8 cellular contexts compared by ENCODE assay signal in the genomic region with DNA sequence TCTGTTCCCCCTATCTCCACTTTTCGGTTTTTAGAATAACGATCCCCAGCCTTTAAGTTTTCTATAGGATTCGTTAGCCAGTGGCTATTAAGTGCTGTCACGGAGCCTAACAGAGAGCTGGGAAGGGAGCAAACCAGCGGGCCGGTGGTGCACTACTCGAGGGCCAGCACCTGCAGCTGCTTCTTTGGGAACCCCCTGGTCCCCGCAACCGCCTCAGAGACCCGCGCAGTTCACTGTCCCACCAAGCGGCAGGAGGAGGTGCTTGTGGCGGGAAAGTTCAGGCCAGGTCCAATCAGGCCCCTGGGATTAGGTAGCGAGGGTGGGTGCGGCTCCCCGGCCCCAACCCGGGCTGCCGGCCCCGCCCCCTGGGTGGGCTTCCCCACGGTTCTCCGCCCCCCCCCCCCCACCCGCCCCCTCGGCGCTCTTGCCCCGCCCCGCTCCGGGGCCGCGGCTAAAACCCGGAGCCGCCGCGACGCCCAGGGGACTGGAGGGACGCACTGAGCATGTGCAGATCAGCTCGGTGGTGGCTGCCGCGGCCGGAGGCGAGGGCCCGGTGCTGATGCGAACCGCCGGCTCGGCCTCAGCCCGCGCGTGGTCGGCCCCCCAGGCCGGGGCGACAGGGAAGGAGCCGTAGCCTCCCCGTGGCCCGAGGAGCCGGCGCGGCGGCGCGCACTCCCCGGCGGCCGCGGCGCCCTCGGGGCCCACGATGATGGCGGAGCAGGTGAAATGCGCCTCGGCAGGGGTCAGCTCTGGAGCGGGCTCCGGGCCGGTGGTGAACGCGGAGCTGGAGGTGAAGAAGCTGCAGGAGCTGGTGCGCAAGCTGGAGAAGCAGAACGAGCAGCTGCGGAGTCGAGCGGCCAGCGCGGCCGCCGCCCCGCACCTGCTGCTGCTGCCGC. TPM values are rescaled to one million over a fixed set of nuclear protein-coding genes. Genes with fewer than 3 reads are reported as not detected.
DNase-seq lines count a peak whose midpoint lies in the region; ATAC-seq, FAIRE-seq and TF ChIP-seq lines count a peak whose summit lies in the region.

A gene (plus strand): TSS at position 480 of the 896 bp plus-strand sequence. CDS start 227 bp downstream, at position 707.

- H3K9me3 ChIP-seq in A549 (no peaks in the 10 kb centered on the region), left lung (no peaks in the 10 kb centered on the region)

- H3K27ac ChIP-seq in A549 (peak within 1 kb of the TSS; percentile 57 to 74; a peak in 5 of 6 replicates), left lung (peak within 1 kb of the TSS in 1 of 2 donors; percentile 45)

- TF ChIP-seq POLR2A in A549 (IDR thresholded peaks at IDR 0.05; ENCODE audit: low read length), result peak; percentile 17; the same call in 1 of the 2 replicates

- peak within 1 kb of the TSS; percentile 97 for H3K4me2 ChIP-seq in A549

- peaks cover 8 to 33% of the 10 kb centered on the region in 2 donors for H3K27me3 ChIP-seq in left lung

- POLR2A ChIA-PET in A549 (lab: Yijun Ruan, JAX), result no interaction called here

- CTCF ChIA-PET in A549 (lab: Yijun Ruan, JAX), result no interaction called here

- no peak within 1 kb of the TSS for H3K27ac Mint-ChIP-seq in chondrocyte (ENCODE audit: unreplicated experiment)

- peaks cover 5% of the 10 kb centered on the region for H3K4me1 Mint-ChIP-seq in chondrocyte (ENCODE audit: low read depth)

- no peaks in the 10 kb centered on the region for H3K9me3 Mint-ChIP-seq in chondrocyte (ENCODE audit: low read depth)

- no peak for TF ChIP-seq RAD21 in A549 (conservative IDR thresholded peaks at IDR 0.05 in 1 of 2, IDR thresholded peaks at IDR 0.05 in 1 of 2)

- intact Hi-C loops in left lung (cut with DNase I), result no loop called here

- DNase-seq in A549 (ENCODE audit: low read depth in 1 of 2, low spot score in 1 of 2), result peak; percentile 35 to 49
- DNase-seq in NCI-H345 (lab: John Stamatoyannopoulos, UW), result peak; percentile 93
- peak; percentile 76 for DNase-seq in activated CD4-positive, CD25-positive, alpha-beta regulatory T cell treated with anti-CD3 and anti-CD28 coated beads, Interleukin-2, amount 50 U/mL, for 72 hours
- DNase-seq in chondrocyte (ENCODE audit: low spot score), result no peak
- peak; percentile 81 to 92 for DNase-seq in left lung
- DNase-seq in stimulated activated CD4-positive, alpha-beta T cell treated with anti-CD3 and anti-CD28 coated beads, Interleukin-2, amount 100 ng/mL, for 48 hours, result peak; percentile 69

- H3K36me3 ChIP-seq in left lung, result no peaks in the 10 kb centered on the region

- H3K36me3 Mint-ChIP-seq in chondrocyte (ENCODE audit: low read depth), result no peaks in the 10 kb centered on the region

- H3K27me3 Mint-ChIP-seq in chondrocyte (ENCODE audit: low read depth), result peaks cover 48% of the 10 kb centered on the region

- H3K4me3 ChIP-seq in A549 (peak within 1 kb of the TSS; percentile 85), left lung (peak within 1 kb of the TSS; percentile 59 to 72)

- 3% methylated on average over 6 of the region's 86 CpGs for WGBS in A549 (ENCODE audit: missing lambda C conversion rate)

- no peak for FAIRE-seq in A549 (lab: Jason Lieb, UNC)

- peak within 1 kb of the TSS; percentile 64 for H3K4me3 Mint-ChIP-seq in chondrocyte (ENCODE audit: unreplicated experiment)

- TF ChIP-seq CTCF in A549 (IDR thresholded peaks at IDR 0.05), result no peak
- no peak for TF ChIP-seq CTCF in chondrocyte (IDR thresholded peaks at IDR 0.05)
- no peak for TF ChIP-seq CTCF in left lung (IDR thresholded peaks at IDR 0.05)

- ATAC-seq in A549 (peak; percentile 90), GM18868 (IDR thresholded peaks at IDR 0.05; ENCODE audit: unreplicated experiment) (peak; percentile 79), HG03135 (IDR thresholded peaks at IDR 0.05; ENCODE audit: unreplicated experiment) (peak; percentile 65), left lung (peak; percentile 91)

- no peak for TF ChIP-seq EP300 in A549 (IDR thresholded peaks at IDR 0.05)

- peaks cover 10% of the 10 kb centered on the region; the same call in 1 of the 3 replicates for H3K4me1 ChIP-seq in A549
- H3K4me1 ChIP-seq in left lung, result peaks cover 0 to 27% of the 10 kb centered on the region in 2 donors

TF ChIP-seq in A549, 52 proteins besides CTCF, POLR2A, EP300 and RAD21:
- TF ChIP-seq MAFK (IDR thresholded peaks at IDR 0.05; ENCODE audit: partially characterized antibody) (no peak), MYC (IDR thresholded peaks at IDR 0.05; ENCODE audit: borderline replicate concordance, low read length) (no peak), PHF8 (IDR thresholded peaks at IDR 0.05; ENCODE audit: borderline replicate concordance, low read depth) (no peak), JUN (IDR thresholded peaks at IDR 0.05) (no peak), MAZ (IDR thresholded peaks at IDR 0.05; ENCODE audit: borderline replicate concordance, low read depth, low read length) (no peak), RNF2 (IDR thresholded peaks at IDR 0.05; ENCODE audit: borderline replicate concordance, low read depth) (no peak), TFCP2L1 (CRISPR knock-in tag; IDR thresholded peaks at IDR 0.05) (no peak), HDAC2 (IDR thresholded peaks at IDR 0.05) (no peak), ZFP36 (IDR thresholded peaks at IDR 0.05; ENCODE audit: borderline replicate concordance, partially characterized antibody) (no peak), HOXB13 (CRISPR knock-in tag; IDR thresholded peaks at IDR 0.05; ENCODE audit: low read depth) (no peak), CBX2 (IDR thresholded peaks at IDR 0.05; ENCODE audit: borderline replicate concordance, low read depth) (no peak), SREBF2 (IDR thresholded peaks at IDR 0.05) (no peak)
- TF ChIP-seq, protein P1, sequence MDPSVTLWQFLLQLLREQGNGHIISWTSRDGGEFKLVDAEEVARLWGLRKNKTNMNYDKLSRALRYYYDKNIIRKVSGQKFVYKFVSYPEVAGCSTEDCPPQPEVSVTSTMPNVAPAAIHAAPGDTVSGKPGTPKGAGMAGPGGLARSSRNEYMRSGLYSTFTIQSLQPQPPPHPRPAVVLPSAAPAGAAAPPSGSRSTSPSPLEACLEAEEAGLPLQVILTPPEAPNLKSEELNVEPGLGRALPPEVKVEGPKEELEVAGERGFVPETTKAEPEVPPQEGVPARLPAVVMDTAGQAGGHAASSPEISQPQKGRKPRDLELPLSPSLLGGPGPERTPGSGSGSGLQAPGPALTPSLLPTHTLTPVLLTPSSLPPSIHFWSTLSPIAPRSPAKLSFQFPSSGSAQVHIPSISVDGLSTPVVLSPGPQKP (IDR thresholded peaks at IDR 0.05; ENCODE audit: low read depth, low read length), result no peak
TF ChIP-seq in A549: peak in this region for 0.

RNA-seq across cellular contexts. Expression of the gene that starts here (rescaled TPM):
- polyA plus RNA-seq in A549 (2011; rRNA removed) (3.6 and 4.0 TPM in 2 replicates), A549 (2017; fragmentation: RNase III; extraction: RNeasy Plus Mini Kit Qiagen cat#74134 plus additional on column Dnase treatment) (0.26 to 0.43 TPM (median 0.40 TPM) in 3 replicates)
- polyA plus RNA-seq in A549 (2012; cell fraction: cytosol; rRNA removed), result 0.65 and 0.80 TPM in 2 replicates
- 0.48 and 0.50 TPM in 2 replicates for polyA plus RNA-seq in A549 (2012; cell fraction: nucleus; rRNA removed)
- polyA minus RNA-seq in A549 (2011; rRNA and poly(A)+ RNA removed), result 2.1 and 3.1 TPM in 2 replicates
- total RNA-seq in chondrocyte (0.31 to 0.82 TPM (median 0.69 TPM) in 3 replicates), left lung (10 to 100 TPM; 12.8 to 18.7 TPM)
